In the genomic region with DNA sequence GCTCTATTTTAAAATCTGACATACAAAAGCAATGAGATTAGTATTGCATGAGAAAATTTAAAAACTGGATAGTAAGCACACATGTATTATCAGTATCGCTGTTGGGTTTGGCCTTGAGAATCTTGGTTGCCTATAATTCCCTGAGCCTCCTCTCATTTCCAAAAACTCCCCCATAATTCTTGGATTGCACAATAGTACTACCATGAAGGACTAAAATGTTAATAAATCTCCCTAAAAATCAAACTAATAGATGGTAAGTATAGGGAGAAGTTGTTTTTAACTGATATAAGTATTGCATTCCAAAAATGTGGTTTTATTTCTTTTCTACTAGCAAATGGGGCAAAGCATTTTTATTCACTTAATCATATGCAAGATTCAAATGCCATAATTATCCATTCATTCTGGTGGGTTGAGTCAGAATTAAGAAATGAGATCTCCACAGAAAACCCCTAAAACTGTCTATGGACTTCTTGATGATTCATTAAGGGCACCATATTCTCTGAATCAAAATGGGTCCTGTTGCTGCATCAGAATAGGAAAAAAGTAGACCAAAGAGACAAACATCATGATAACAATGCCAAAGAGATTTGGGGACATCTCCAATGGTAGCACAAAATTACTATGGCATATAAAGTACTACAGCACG, we compare ENCODE assay signal across 11 cellular contexts. TPM values are rescaled to one million over a fixed set of nuclear protein-coding genes. Genes with fewer than 3 reads are reported as not detected.
DNase-seq lines count a peak whose midpoint lies in the region; ATAC-seq and TF ChIP-seq lines count a peak whose summit lies in the region.
"Had no signal": no experiment of that assay in that cellular context is flagged by ENCODE, and none has a peak within 500 bp of the region (broad histone marks: within the 10 kb centered on the region; RNA-seq: fewer than 3 reads in every experiment).

No MANE protein-coding gene starts in this region.

- H3K27ac ChIP-seq in A673 (ENCODE audit: low read depth, low read length, poor library complexity, severe bottlenecking): peak overlapping the region; percentile 84

- BruUV-seq in A673 (replicated peaks; lab: Mats Ljungman, UMichigan): no TSS peak

- H3K36me3 ChIP-seq in A673 (ENCODE audit: insufficient read depth, low read length, poor library complexity, severe bottlenecking) (no peaks in the 10 kb centered on the region), adipocyte (ENCODE audit: control insufficient read depth, insufficient read depth, low read length, severe bottlenecking) (no peaks in the 10 kb centered on the region)

- H3K27me3 ChIP-seq in A673 (replicated peaks; ENCODE audit: insufficient read depth, low read depth, low read length, poor library complexity) (no peaks in the 10 kb centered on the region), adipocyte (replicated peaks; ENCODE audit: control insufficient read depth, insufficient read depth, low read length) (no peaks in the 10 kb centered on the region)

- peak overlapping the region; percentile 76 for H3K9ac ChIP-seq in adipocyte (ENCODE audit: low read length)

- POLR2A ChIA-PET in A673 (lab: Charles Lee; ENCODE audit: low non-redundant PET): no interaction called here

- CTCF ChIA-PET in A673 (lab: Charles Lee): no interaction called here

- H3K9me3 ChIP-seq in A673 (ENCODE audit: low read depth, low read length, poor library complexity, severe bottlenecking) (no peaks in the 10 kb centered on the region), adipocyte (ENCODE audit: control insufficient read depth, low read length) (no peaks in the 10 kb centered on the region)

- peaks cover 74% of the 10 kb centered on the region for H3K4me1 ChIP-seq in A673 (ENCODE audit: insufficient read depth, low read length, poor library complexity, severe bottlenecking)
- H3K4me1 ChIP-seq in adipocyte (ENCODE audit: control insufficient read depth, insufficient read depth, low read length): peaks cover 71% of the 10 kb centered on the region

- no peak for TF ChIP-seq CTCF in A673 (conservative IDR thresholded peaks at IDR 0.05; ENCODE audit: low read depth, low read length)

- intact Hi-C loops in A673 (cut with micrococcal nuclease; ENCODE audit: unreplicated experiment): no loop called here

- H3K4me3 ChIP-seq in A673 (ENCODE audit: low read depth, low read length, poor library complexity, severe bottlenecking): no peak overlapping the region
- H3K4me3 ChIP-seq in adipocyte (ENCODE audit: low read length): peak overlapping the region; percentile 61

- no peak for DNase-seq in A673 (ENCODE audit: low spot score)
- DNase-seq in GM04504 (ENCODE audit: low read depth): peak; percentile 85
- peak; percentile 78 for DNase-seq in adipocyte (ENCODE audit: low read depth)
- peak; percentile 55 for DNase-seq in kidney tubule cell (ENCODE audit: low spot score)
- DNase-seq in stimulated activated CD4-positive, alpha-beta T cell treated with anti-CD3 and anti-CD28 coated beads, Interleukin-12 subunit alpha, Interleukin-12 subunit beta, amount 100 ng/mL, for 4 hours: no peak
- no peak for DNase-seq in NCI-H2171 (lab: John Stamatoyannopoulos, UW)
- no peak for DNase-seq in AML-193 (lab: John Stamatoyannopoulos, UW)
- DNase-seq: NCI-H1092, substantia nigra had no signal

- no peak for ATAC-seq in HG02642 (IDR thresholded peaks at IDR 0.05; ENCODE audit: poor library complexity, unreplicated experiment)
- ATAC-seq: WTC11 had no signal

RNA-seq across cellular contexts. Expression of a gene that starts 10.3 kb away (rescaled TPM):
- total RNA-seq in A673 (2021): 1,489 and 1,873 TPM in 2 replicates

RNA-seq across cellular contexts. Expression of a gene that starts 16.3 kb away (rescaled TPM):
- total RNA-seq in A673 (2021): 14.0 and 14.1 TPM in 2 replicates

Comparison
In these comparisons a context has a peak if more than half of its experiments do, and no peak if none do; other contexts are left out.
1. DNase-seq: peak in GM04504 (single experiment), adipocyte (single experiment) and kidney tubule cell (single experiment); none in A673 (single experiment), stimulated activated CD4-positive, alpha-beta T cell treated with anti-CD3 and anti-CD28 coated beads, Interleukin-12 subunit alpha, Interleukin-12 subunit beta, amount 100 ng/mL, for 4 hours (single experiment), NCI-H2171 (single experiment) and AML-193 (0 of 2).